ENCODE assay signal across 9 cellular contexts in the genomic region with DNA sequence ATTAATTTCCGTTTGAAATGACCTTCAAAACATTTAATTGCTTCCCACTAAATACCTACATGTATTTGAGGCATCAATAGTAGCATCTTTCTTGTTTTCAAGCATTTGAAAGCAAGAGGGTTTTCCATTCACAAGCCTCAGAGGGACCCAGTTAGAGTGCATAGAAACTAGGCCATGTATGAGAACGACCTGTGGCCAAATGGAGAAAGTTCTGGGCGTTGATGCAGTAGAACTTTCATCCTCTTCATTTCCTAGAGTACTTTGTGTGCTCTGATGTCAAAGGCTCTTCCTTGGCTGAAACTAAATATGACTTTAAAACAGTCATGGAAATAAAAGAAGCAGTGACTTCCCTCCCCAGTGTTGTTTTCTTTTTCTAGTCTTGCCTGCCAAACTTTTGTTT. TPM values are rescaled to one million over a fixed set of nuclear protein-coding genes. Genes with fewer than 3 reads are reported as not detected.
DNase-seq lines count a peak whose midpoint lies in the region; ATAC-seq and TF ChIP-seq lines count a peak whose summit lies in the region.
"Had no signal": no experiment of that assay in that cellular context is flagged by ENCODE, and none has a peak within 500 bp of the region (broad histone marks: within the 10 kb centered on the region; RNA-seq: fewer than 3 reads in every experiment).

No MANE protein-coding gene starts in this region.

- H3K27me3 Mint-ChIP-seq in natural killer cell (ENCODE audit: low read depth in 2 of 2): no peaks in the 10 kb centered on the region

- H3K4me3 ChIP-seq in heart right ventricle (peak overlapping the region in 3 of 10 donors; percentile 13 to 95 (median 94)), adrenal gland (no peak overlapping the region), upper lobe of right lung (no peak overlapping the region)

- H3K4me1 Mint-ChIP-seq in natural killer cell: peaks cover 44 to 46% of the 10 kb centered on the region in 2 donors

- 47 to 61% methylated on average over 3 of the region's 3 CpGs for WGBS in heart right ventricle, 2 donors
- WGBS in adrenal gland, 4 donors: 49 to 58% (median 55%) methylated on average over 3 of the region's 3 CpGs

- H3K27ac Mint-ChIP-seq in natural killer cell: peak overlapping the region; percentile 98

- H3K36me3 ChIP-seq in heart right ventricle (peaks cover 0 to 6% (median 0%) of the 10 kb centered on the region in 9 donors), adrenal gland (replicated peaks in 1 of 2) (no peaks in the 10 kb centered on the region), upper lobe of right lung (no peaks in the 10 kb centered on the region)

- peak in 2 of 8 donors; percentile 28 to 30 for ATAC-seq in heart right ventricle
- ATAC-seq in left ventricle myocardium superior: no peak
- no peak for ATAC-seq in natural killer cell
- ATAC-seq in upper lobe of right lung: no peak

- no peaks in the 10 kb centered on the region for H3K9me3 ChIP-seq in heart right ventricle
- H3K9me3 ChIP-seq in adrenal gland (replicated peaks in 1 of 3): no peaks in the 10 kb centered on the region
- no peaks in the 10 kb centered on the region for H3K9me3 ChIP-seq in upper lobe of right lung

- DNase-seq in heart right ventricle (no peak), left ventricle myocardium superior (no peak), adrenal gland (no peak), natural killer cell (no peak), upper lobe of right lung (no peak), SKM-1 treated with dmso at 0.1 percent for 144 hours (lab: John Stamatoyannopoulos, UW; ENCODE audit: unreplicated experiment) (no peak), GM10248 (ENCODE audit: extremely low spot score) (no peak), DMS79 treated with DMSO at 0.1 percent for 48 hours (lab: John Stamatoyannopoulos, UW) (no peak)
- DNase-seq: DMS53 had no signal

- CTCF ChIA-PET in GM10248 (lab: Yijun Ruan, JAX): interaction anchor here (0.8 to 3.2 kb wide), 20 partner anchors 8 to 397 kb away, joined by 3 to 30 read pairs (median 5); no protein-coding TSS in a partner anchor

- H3K4me3 Mint-ChIP-seq in natural killer cell: peak overlapping the region; percentile 96

- H3K4me1 ChIP-seq in heart right ventricle (peaks cover 0 to 43% (median 14%) of the 10 kb centered on the region in 9 donors), adrenal gland (replicated peaks in 1 of 2) (peaks cover 8 to 30% of the 10 kb centered on the region in 2 donors), upper lobe of right lung (peaks cover 32% of the 10 kb centered on the region)

- no peaks in the 10 kb centered on the region for H3K9me3 Mint-ChIP-seq in natural killer cell

- TF ChIP-seq POLR2A in adrenal gland (IDR thresholded peaks at IDR 0.05): no peak

- H3K36me3 Mint-ChIP-seq in natural killer cell: no peaks in the 10 kb centered on the region

- intact Hi-C loops in heart right ventricle (cut with DNase I) (loop anchor here in 7 of 10 donors (1.0 to 10.0 kb wide), 8 partner anchors 71 to 199 kb away; partner anchors contain the start of genes PCNX4 (in 4 of the 7) and PPM1A (in 2 of the 7)), left ventricle myocardium superior (cut with micrococcal nuclease) (no loop called here), adrenal gland (cut with DNase I) (loop anchor here in 1 of 2 donors (5.0 to 10.0 kb wide), 2 partner anchors 71 to 99 kb away; partner anchors contain the start of gene PCNX4), natural killer cell (cut with micrococcal nuclease) (no loop called here), upper lobe of right lung (cut with DNase I) (loop anchor here (10.0 kb wide), 1 partner anchor 71 kb away; the partner anchor contains the start of gene PCNX4)

- H3K27ac ChIP-seq in heart right ventricle (peak overlapping the region; percentile 79 to 96 (median 90)), adrenal gland (peak overlapping the region in 4 of 5 donors; percentile 75 to 93 (median 88)), upper lobe of right lung (peak overlapping the region; percentile 98)

- TF ChIP-seq CTCF in heart right ventricle (IDR thresholded peaks at IDR 0.05) (no peak), adrenal gland (IDR thresholded peaks at IDR 0.05) (no peak), natural killer cell (IDR thresholded peaks at IDR 0.05) (no peak), upper lobe of right lung (IDR thresholded peaks at IDR 0.05) (no peak), GM10248 (IDR thresholded peaks at IDR 0.05; ENCODE audit: control extremely low read depth, extremely low read depth, low read depth, missing control alignments) (no peak)

- H3K27me3 ChIP-seq in heart right ventricle (no peaks in the 10 kb centered on the region), adrenal gland (no peaks in the 10 kb centered on the region), upper lobe of right lung (no peaks in the 10 kb centered on the region)

- POLR2A ChIA-PET in GM10248 (lab: Yijun Ruan, JAX): no interaction called here

RNA-seq across cellular contexts. Expression of gene DHRS7, which starts 0.9 kb away (rescaled TPM):
- 10 to 100 TPM; 24.5 to 55.5 (median 32.1) TPM for total RNA-seq in heart right ventricle
- polyA plus RNA-seq in heart right ventricle: 10 to 100 TPM; 38.1 to 73.9 TPM
- 34.2 TPM for total RNA-seq in left ventricle myocardium superior
- 100 to 1,000 TPM in 7 of 8 donors, 10 to 100 TPM in 1; 97.5 to 248 (median 168) TPM for total RNA-seq in adrenal gland
- polyA plus RNA-seq in adrenal gland: 100 to 1,000 TPM in 1 of 3 donors, 10 to 100 TPM in 2; 41.3 to 134 (median 80.5) TPM
- 100 to 1,000 TPM; 115 to 139 (median 126) TPM for total RNA-seq in natural killer cell
- 69.3 TPM for total RNA-seq in upper lobe of right lung

Comparison
In these comparisons a context has a peak if more than half of its experiments do, and no peak if none do; other contexts are left out.
1. intact Hi-C loops: an anchor here in heart right ventricle (1.0 to 10.0 kb wide) and upper lobe of right lung (10.0 kb wide); none called in left ventricle myocardium superior and natural killer cell.